In the genomic region with DNA sequence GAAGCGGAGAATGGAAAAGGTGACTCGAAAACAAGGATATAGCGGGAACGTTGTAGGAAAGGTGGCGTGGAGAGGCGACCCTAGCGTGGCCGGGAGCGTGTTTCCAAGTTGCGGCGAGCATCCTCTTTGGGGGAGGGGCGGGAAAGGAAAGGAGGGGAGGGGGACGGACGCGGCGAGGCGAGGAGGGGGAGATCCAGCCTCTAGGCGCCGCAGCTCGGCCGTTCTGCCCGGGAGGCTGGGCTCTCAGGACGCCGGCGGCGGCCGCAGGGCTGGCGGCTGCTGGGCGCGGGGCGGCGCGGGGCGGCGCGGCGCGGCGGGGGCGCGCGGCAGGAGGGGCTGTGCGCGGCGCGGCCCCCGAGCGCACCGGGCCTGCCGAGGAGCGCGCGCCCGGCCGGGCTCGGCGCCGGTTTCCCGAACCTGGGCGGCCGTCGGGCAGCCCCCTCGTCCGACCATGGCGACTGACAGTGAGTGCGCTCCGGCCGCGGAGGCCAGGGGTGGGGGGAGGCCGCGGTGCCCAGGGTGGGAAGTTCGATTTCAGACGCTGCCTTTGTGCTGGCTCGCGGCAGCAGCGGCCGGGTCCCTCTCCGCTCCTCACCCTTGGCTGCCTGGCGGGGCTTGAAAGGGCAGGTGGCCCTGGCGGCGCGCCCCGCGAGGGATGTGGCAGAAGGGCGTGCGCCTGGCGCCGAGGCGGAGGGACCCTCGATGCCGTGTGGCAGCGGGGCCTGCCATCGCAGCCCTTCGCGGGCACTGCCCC, we compare ENCODE assay signal across 10 cellular contexts. TPM values are rescaled to one million over a fixed set of nuclear protein-coding genes. Genes with fewer than 3 reads are reported as not detected.
A peak's percentile ranks its signal among the peaks of the same experiment; 100 is the strongest.
DNase-seq lines count a peak whose midpoint lies in the region; ATAC-seq, FAIRE-seq and TF ChIP-seq lines count a peak whose summit lies in the region.
"Had no signal": no experiment of that assay in that cellular context is flagged by ENCODE, and none has a peak within 500 bp of the region (broad histone marks: within the 10 kb centered on the region; RNA-seq: fewer than 3 reads in every experiment).

A gene (plus strand): TSS at position 357 of the 754 bp plus-strand sequence.

- H3K4me3 Mint-ChIP-seq in activated CD4-positive, alpha-beta memory T cell treated with anti-CD3 and anti-CD28 coated beads, Interleukin-2, amount 10 ng/mL, durations not matched to agents 7 days and 5 days = peak within 1 kb of the TSS; percentile 56

- no peaks in the 10 kb centered on the region for H3K4me1 ChIP-seq in prostate gland (replicated peaks)

- peaks cover 5% of the 10 kb centered on the region for H3K36me3 Mint-ChIP-seq in activated CD4-positive, alpha-beta memory T cell treated with anti-CD3 and anti-CD28 coated beads, Interleukin-2, amount 10 ng/mL, durations not matched to agents 7 days and 5 days (ENCODE audit: low read depth)

- peak within 1 kb of the TSS; percentile 40 to 50 for H3K4me3 ChIP-seq in prostate gland

- H3K9me3 ChIP-seq in prostate gland = no peaks in the 10 kb centered on the region

- H3K36me3 ChIP-seq in prostate gland = no peaks in the 10 kb centered on the region

- peak within 1 kb of the TSS in 1 of 2 donors; percentile 14 for H3K27ac ChIP-seq in prostate gland

- peaks cover 11% of the 10 kb centered on the region for H3K4me1 Mint-ChIP-seq in activated CD4-positive, alpha-beta memory T cell treated with anti-CD3 and anti-CD28 coated beads, Interleukin-2, amount 10 ng/mL, durations not matched to agents 7 days and 5 days

- no peak for TF ChIP-seq POLR2A in prostate gland (IDR thresholded peaks at IDR 0.05)

- intact Hi-C loops in prostate gland (cut with DNase I) = no loop called here

- no peaks in the 10 kb centered on the region for H3K27me3 ChIP-seq in prostate gland (replicated peaks; ENCODE audit: insufficient read depth)

- FAIRE-seq in frontal cortex (lab: Jason Lieb, UNC) = no peak

- no peak for ATAC-seq in GM18502 (IDR thresholded peaks at IDR 0.05; ENCODE audit: poor library complexity, unreplicated experiment)

- no peak within 1 kb of the TSS for H3K27ac Mint-ChIP-seq in activated CD4-positive, alpha-beta memory T cell treated with anti-CD3 and anti-CD28 coated beads, Interleukin-2, amount 10 ng/mL, durations not matched to agents 7 days and 5 days

- POLR2A ChIA-PET in activated CD4-positive, alpha-beta memory T cell treated with anti-CD3 and anti-CD28 coated beads, Interleukin-2, amount 10 ng/mL, durations not matched to agents 7 days and 5 days (lab: Charles Lee) = no interaction called here

- DNase-seq in NCI-H2081 (lab: John Stamatoyannopoulos, UW) (peak; percentile 2 to 17), NCI-H2081 treated with DMSO at 0.1 percent for 48 hours (lab: John Stamatoyannopoulos, UW) (no peak), frontal cortex (ENCODE audit: low spot score in 2 of 2) (peak; percentile 39 to 41), prostate gland (ENCODE audit: low spot score) (no peak), NCI-H526 treated with DMSO at 0.1 percent for 48 hours (lab: John Stamatoyannopoulos, UW) (no peak), NCI-H446 (lab: John Stamatoyannopoulos, UW) (no peak)
- DNase-seq in activated CD4-positive, alpha-beta memory T cell treated with anti-CD3 and anti-CD28 coated beads, Interleukin-2, amount 10 ng/mL, durations not matched to agents 7 days and 5 days = no peak
- DNase-seq: DND-41 had no signal

- CTCF ChIA-PET in activated CD4-positive, alpha-beta memory T cell treated with anti-CD3 and anti-CD28 coated beads, Interleukin-2, amount 10 ng/mL, durations not matched to agents 7 days and 5 days (lab: Charles Lee) = no interaction called here

- 8% methylated on average over 44 of the region's 95 CpGs for WGBS in prostate gland

- H3K27me3 Mint-ChIP-seq in activated CD4-positive, alpha-beta memory T cell treated with anti-CD3 and anti-CD28 coated beads, Interleukin-2, amount 10 ng/mL, durations not matched to agents 7 days and 5 days = peaks cover 72% of the 10 kb centered on the region

- H3K9me3 Mint-ChIP-seq in activated CD4-positive, alpha-beta memory T cell treated with anti-CD3 and anti-CD28 coated beads, Interleukin-2, amount 10 ng/mL, durations not matched to agents 7 days and 5 days = no peaks in the 10 kb centered on the region

- TF ChIP-seq CTCF in prostate gland (IDR thresholded peaks at IDR 0.05) = no peak

RNA-seq across cellular contexts. Expression of the gene that starts here (rescaled TPM):
- total RNA-seq in activated CD4-positive, alpha-beta memory T cell treated with anti-CD3 and anti-CD28 coated beads, Interleukin-2, amount 10 ng/mL, durations not matched to agents 7 days and 5 days = not detected
- total RNA-seq in frontal cortex = 84.0 TPM
- total RNA-seq in prostate gland = 1 to 10 TPM; 1.5 to 7.6 TPM
- total RNA-seq: T-helper 1 cell treated with Interleukin-12 subunit alpha and Interleukin-12 subunit beta and Interleukin-4 antibody, amounts not matched to agents 30 ng/mL and 1 ng/mL, for 36 hours had no signal

Comparison
In these comparisons a context has a peak if more than half of its experiments do, and no peak if none do; other contexts are left out.
1. DNase-seq: peak in NCI-H2081 (2 of 2) and frontal cortex (2 of 2); none in NCI-H2081 treated with DMSO at 0.1 percent for 48 hours (single experiment), activated CD4-positive, alpha-beta memory T cell treated with anti-CD3 and anti-CD28 coated beads, Interleukin-2, amount 10 ng/mL, durations not matched to agents 7 days and 5 days (single experiment), prostate gland (single experiment), NCI-H526 treated with DMSO at 0.1 percent for 48 hours (single experiment) and NCI-H446 (0 of 2).